In the genomic region with DNA sequence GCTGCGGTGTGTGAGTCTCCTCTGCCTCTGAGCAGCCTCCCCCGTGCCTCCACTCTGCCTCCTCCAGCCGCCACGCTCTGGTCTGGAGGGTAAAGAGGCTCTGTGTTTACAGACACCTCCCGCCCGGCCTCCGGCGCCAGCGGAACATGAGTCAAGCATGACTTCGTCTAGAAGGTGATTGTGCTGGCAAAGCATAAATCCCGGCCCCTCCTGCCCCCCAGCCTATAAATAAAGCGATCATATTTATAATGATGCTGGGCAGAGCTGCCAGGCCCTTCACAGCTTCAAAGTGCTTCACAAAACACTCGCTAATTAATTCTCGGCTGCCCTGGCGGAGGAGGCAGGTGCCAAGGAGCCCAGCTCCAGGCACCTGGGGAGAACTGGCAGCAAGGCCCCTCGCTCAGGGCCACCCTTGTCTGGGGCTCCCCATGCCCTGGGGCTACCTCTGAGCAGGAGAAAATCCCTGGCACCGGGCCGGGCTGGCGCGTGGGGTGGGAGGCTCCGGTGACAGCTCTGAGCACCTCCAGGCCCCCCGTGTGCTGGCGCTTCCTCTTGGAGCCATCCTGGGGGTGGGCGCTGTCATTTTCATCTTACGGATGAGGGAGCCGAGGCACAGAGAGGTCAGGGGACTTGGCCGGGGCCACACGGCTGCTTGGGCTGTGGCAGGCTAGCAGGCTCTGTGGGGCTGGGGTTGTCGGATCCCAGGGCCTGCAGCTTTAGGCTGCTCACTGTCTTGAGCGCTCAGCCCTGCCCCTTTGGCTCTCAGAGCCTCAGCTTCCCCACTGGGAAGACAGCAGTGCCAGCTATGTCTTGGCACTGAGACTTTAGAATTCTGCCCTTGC, we compare ENCODE assay signal across 9 cellular contexts.
DNase-seq lines count a peak whose midpoint lies in the region; ATAC-seq and TF ChIP-seq lines count a peak whose summit lies in the region.
"Had no signal": no experiment of that assay in that cellular context is flagged by ENCODE, and none has a peak within 500 bp of the region (broad histone marks: within the 10 kb centered on the region; RNA-seq: fewer than 3 reads in every experiment).

No MANE protein-coding gene starts in this region.

- no peaks in the 10 kb centered on the region for H3K36me3 Mint-ChIP-seq in HFFc6 (ENCODE audit: low read depth)

- H3K79me2 ChIP-seq in smooth muscle cell (ENCODE audit: low read depth) = no peaks in the 10 kb centered on the region

- peaks cover 14% of the 10 kb centered on the region for H3K4me1 Mint-ChIP-seq in HFFc6 (ENCODE audit: low read depth)

- no peak overlapping the region for H2AFZ ChIP-seq in smooth muscle cell (ENCODE audit: low read depth)

- no peak overlapping the region for H3K4me3 Mint-ChIP-seq in HFFc6

- TF ChIP-seq CTCF in HFFc6 (IDR thresholded peaks at IDR 0.05) (no peak), RWPE1 (conservative IDR thresholded peaks at IDR 0.05; ENCODE audit: low read depth) (no peak), gastroesophageal sphincter (IDR thresholded peaks at IDR 0.05) (no peak), smooth muscle cell (IDR thresholded peaks at IDR 0.05; ENCODE audit: borderline replicate concordance, insufficient read depth, poor library complexity, severe bottlenecking) (no peak)

- POLR2A ChIA-PET in RWPE1 (lab: Yijun Ruan, JAX; ENCODE audit: low non-redundant PET) = interaction anchor here (0.6 kb wide), 1 partner anchor 498 kb away, joined by 3 read pairs; no protein-coding TSS in a partner anchor

- TF ChIP-seq POLR2A in gastroesophageal sphincter (IDR thresholded peaks at IDR 0.05) = no peak

- peak overlapping the region; percentile 65 for H3K4me2 ChIP-seq in smooth muscle cell

- H3K4me1 ChIP-seq in gastroesophageal sphincter = peaks cover 11 to 87% (median 60%) of the 10 kb centered on the region in 3 donors
- H3K4me1 ChIP-seq in smooth muscle cell (ENCODE audit: low read depth) = peaks cover 6% of the 10 kb centered on the region

- H3F3A ChIP-seq in smooth muscle cell (ENCODE audit: low read depth) = no peaks in the 10 kb centered on the region

- no peak for TF ChIP-seq EP300 in gastroesophageal sphincter (IDR thresholded peaks at IDR 0.05)

- H3K9me3 ChIP-seq in gastroesophageal sphincter (no peaks in the 10 kb centered on the region), smooth muscle cell (replicated peaks; ENCODE audit: low read depth) (no peaks in the 10 kb centered on the region)
- H3K9me3 ChIP-seq: ovary had no signal

- H3K27me3 Mint-ChIP-seq in HFFc6 (ENCODE audit: insufficient read depth) = peaks cover 5% of the 10 kb centered on the region; the same call in 1 of the 2 replicates

- H3K27ac Mint-ChIP-seq in HFFc6 = peak overlapping the region; percentile 61; the same call in 1 of the 2 replicates

- H3K27me3 ChIP-seq in gastroesophageal sphincter (no peaks in the 10 kb centered on the region), smooth muscle cell (ENCODE audit: low read depth) (no peaks in the 10 kb centered on the region)
- H3K27me3 ChIP-seq: ovary had no signal

- peak overlapping the region; percentile 30 for H3K9ac ChIP-seq in smooth muscle cell (ENCODE audit: low read depth)

- H3K36me3 ChIP-seq in gastroesophageal sphincter (peaks cover 0 to 43% of the 10 kb centered on the region in 2 donors), smooth muscle cell (ENCODE audit: low read depth) (no peaks in the 10 kb centered on the region)
- H3K36me3 ChIP-seq: ovary had no signal

- no peaks in the 10 kb centered on the region for H3K9me3 Mint-ChIP-seq in HFFc6

- H4K20me1 ChIP-seq in smooth muscle cell (ENCODE audit: low read depth) = peaks cover 99% of the 10 kb centered on the region

- no peak overlapping the region for H3K4me3 ChIP-seq in gastroesophageal sphincter
- H3K4me3 ChIP-seq in smooth muscle cell = no peak overlapping the region
- H3K4me3 ChIP-seq: ovary had no signal

- peak; percentile 76 for DNase-seq in HFFc6
- DNase-seq in RWPE1 (ENCODE audit: low spot score) = peak; percentile 97
- DNase-seq in smooth muscle cell (lab: John Stamatoyannopoulos, UW; ENCODE audit: unreplicated experiment) = no peak
- DNase-seq in activated gamma-delta T cell (lab: John Stamatoyannopoulos, UW) = no peak
- no peak for DNase-seq in GM19240 (ENCODE audit: insufficient read length, low spot score)

- H3K27ac ChIP-seq in RWPE1 (peak overlapping the region; percentile 97), gastroesophageal sphincter (peak overlapping the region in 3 of 4 donors; percentile 77 to 82 (median 80)), smooth muscle cell (ENCODE audit: low read depth) (peak overlapping the region; percentile 70)
- H3K27ac ChIP-seq: ovary had no signal

- CTCF ChIA-PET in RWPE1 (lab: Yijun Ruan, JAX) = interaction anchor here (0.6 to 2.4 kb wide), 5 partner anchors 29 to 559 kb away, joined by 3 to 19 read pairs (median 4); no protein-coding TSS in a partner anchor

- WGBS in gastroesophageal sphincter (ENCODE audit: low coverage in 1 of 2), 2 donors = 33 to 50% methylated on average over 1 to 7 of the region's 30 CpGs
- 52% methylated on average over 30 of the region's 30 CpGs for WGBS in smooth muscle cell (ENCODE audit: low lambda C conversion rate)

- ATAC-seq in gastroesophageal sphincter (peak; percentile 86), GM18511 (IDR thresholded peaks at IDR 0.05; ENCODE audit: unreplicated experiment) (no peak), HG03095 (IDR thresholded peaks at IDR 0.05; ENCODE audit: unreplicated experiment) (no peak)

Comparison
In these comparisons a context has a peak if more than half of its experiments do, and no peak if none do; other contexts are left out.
1. DNase-seq: peak in HFFc6 (single experiment) and RWPE1 (single experiment); none in smooth muscle cell (single experiment), activated gamma-delta T cell (single experiment) and GM19240 (single experiment).
2. Peak in every context shown above with its lines, with median percentiles within 50 percentile points of each other: H3K27ac ChIP-seq.